5 cellular contexts compared by ENCODE assay signal in the genomic region with DNA sequence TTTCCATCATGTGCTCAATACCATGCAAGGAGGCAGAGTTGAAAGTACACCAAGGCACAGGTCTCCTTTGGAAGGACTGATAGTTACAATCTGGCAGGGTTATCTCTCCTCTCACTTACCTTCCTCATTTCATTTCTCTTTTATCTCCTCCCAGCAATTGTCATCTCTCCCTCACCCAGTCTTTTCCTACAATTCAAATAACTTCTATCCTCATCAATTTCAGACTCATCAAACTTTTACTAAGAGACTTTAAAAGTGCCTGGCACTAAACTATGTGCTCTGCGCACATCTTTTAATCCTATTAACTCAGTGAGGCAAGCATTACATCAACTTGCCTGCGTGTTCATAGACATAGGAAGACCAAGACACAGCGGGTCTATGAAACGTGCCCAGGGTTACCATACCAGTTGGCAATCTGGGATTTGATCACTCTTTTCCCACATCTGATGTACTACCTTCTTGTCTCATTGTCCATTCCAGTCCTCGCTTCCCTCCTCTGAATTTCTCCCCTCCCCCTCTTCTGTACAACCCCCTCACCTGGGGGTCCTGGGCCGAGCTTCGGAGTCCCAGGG. TPM values are rescaled to one million over a fixed set of nuclear protein-coding genes. Genes with fewer than 3 reads are reported as not detected.
A peak's percentile ranks its signal among the peaks of the same experiment; 100 is the strongest.
DNase-seq lines count a peak whose midpoint lies in the region; ATAC-seq and TF ChIP-seq lines count a peak whose summit lies in the region.

No MANE protein-coding gene starts in this region.

- H3K4me3 ChIP-seq in lung = peak overlapping the region; percentile 71

- DNase-seq in lung (ENCODE audit: low spot score) (no peak), occipital lobe (lab: John Stamatoyannopoulos, UW) (no peak), NCI-H1105 treated with DMSO at 0.1 percent for 48 hours (lab: John Stamatoyannopoulos, UW) (no peak)

- no peak for ATAC-seq in activated T-helper 17 cell treated with anti-CD3 and anti-CD28 coated beads, Interleukin-2, amount 50 U/mL, for 72 hours (replicated peaks)
- no peak for ATAC-seq in lung (ENCODE audit: insufficient read depth, low FRiP score)

- no peaks in the 10 kb centered on the region for H3K9me3 ChIP-seq in lung (ENCODE audit: control insufficient read depth in 2 of 2, insufficient read depth in 1 of 2, low read length in 1 of 2)

- H3K27me3 ChIP-seq in lung (ENCODE audit: control insufficient read depth, insufficient read depth) = no peaks in the 10 kb centered on the region

- H3K36me3 Mint-ChIP-seq in IgD-negative memory B cell = peaks cover 6% of the 10 kb centered on the region
- peaks cover 77% of the 10 kb centered on the region for H3K36me3 Mint-ChIP-seq in activated T-helper 17 cell treated with anti-CD3 and anti-CD28 coated beads, Interleukin-2, amount 50 U/mL, for 72 hours (ENCODE audit: low read depth)

- WGBS in lung, 2 donors = 27 to 31% methylated on average over 7 of the region's 7 CpGs

- H3K4me1 Mint-ChIP-seq in IgD-negative memory B cell = peaks cover 28 to 35% (median 34%) of the 10 kb centered on the region in 3 donors
- peaks cover 32% of the 10 kb centered on the region for H3K4me1 Mint-ChIP-seq in activated T-helper 17 cell treated with anti-CD3 and anti-CD28 coated beads, Interleukin-2, amount 50 U/mL, for 72 hours

- H3K27ac ChIP-seq in lung (ENCODE audit: low read depth in 1 of 2, low read length in 1 of 2) = peak overlapping the region; percentile 97 to 99

- peaks cover 2% of the 10 kb centered on the region for H3K27me3 Mint-ChIP-seq in IgD-negative memory B cell
- no peaks in the 10 kb centered on the region for H3K27me3 Mint-ChIP-seq in activated T-helper 17 cell treated with anti-CD3 and anti-CD28 coated beads, Interleukin-2, amount 50 U/mL, for 72 hours

- H3K27ac Mint-ChIP-seq in IgD-negative memory B cell = peak overlapping the region; percentile 68 to 100 (median 94)
- peak overlapping the region; percentile 8 for H3K27ac Mint-ChIP-seq in activated T-helper 17 cell treated with anti-CD3 and anti-CD28 coated beads, Interleukin-2, amount 50 U/mL, for 72 hours

- H3K4me3 Mint-ChIP-seq in IgD-negative memory B cell = peak overlapping the region; percentile 76 to 96 (median 90)
- H3K4me3 Mint-ChIP-seq in activated T-helper 17 cell treated with anti-CD3 and anti-CD28 coated beads, Interleukin-2, amount 50 U/mL, for 72 hours = peak overlapping the region; percentile 72

- no peaks in the 10 kb centered on the region for H3K9me3 Mint-ChIP-seq in IgD-negative memory B cell
- H3K9me3 Mint-ChIP-seq in activated T-helper 17 cell treated with anti-CD3 and anti-CD28 coated beads, Interleukin-2, amount 50 U/mL, for 72 hours = no peaks in the 10 kb centered on the region

- peaks cover 5% of the 10 kb centered on the region in 2 donors for H3K4me1 ChIP-seq in lung (ENCODE audit: control insufficient read depth in 2 of 2, insufficient read depth in 2 of 2, low read length in 2 of 2)

- no peak for TF ChIP-seq CTCF in lung (IDR thresholded peaks at IDR 0.05; ENCODE audit: control extremely low read depth, extremely low read depth)

- peaks cover 14% of the 10 kb centered on the region in 2 donors for H3K36me3 ChIP-seq in lung (ENCODE audit: control insufficient read depth in 2 of 2, insufficient read depth in 2 of 2, low read length in 2 of 2)

RNA-seq across cellular contexts. Expression of a gene that starts 1.2 kb away (rescaled TPM):
- polyA plus RNA-seq in IgD-negative memory B cell (83.0 TPM), lung (10 to 100 TPM; 36.3 to 45.8 TPM)
- 100 to 1,000 TPM in 1 of 2 donors, 10 to 100 TPM in 1; 75.3 to 134 TPM for total RNA-seq in activated T-helper 17 cell treated with anti-CD3 and anti-CD28 coated beads, Interleukin-2, amount 50 U/mL, for 72 hours
- total RNA-seq in lung (10 to 100 TPM; 32.2 to 95.4 TPM), occipital lobe (25.6 TPM)

RNA-seq across cellular contexts. Expression of a gene that starts 12.4 kb away (rescaled TPM):
- polyA plus RNA-seq in IgD-negative memory B cell = 100 TPM
- 100 to 1,000 TPM in 1 of 2 donors, 10 to 100 TPM in 1; 92.5 to 139 TPM for total RNA-seq in activated T-helper 17 cell treated with anti-CD3 and anti-CD28 coated beads, Interleukin-2, amount 50 U/mL, for 72 hours
- total RNA-seq in lung = 10 to 100 TPM; 22.0 to 39.4 TPM
- 10 to 100 TPM; 52.0 to 66.7 TPM for polyA plus RNA-seq in lung
- total RNA-seq in occipital lobe = 22.9 TPM

RNA-seq across cellular contexts. Expression of a gene that starts 17.3 kb away (rescaled TPM):
- polyA plus RNA-seq in IgD-negative memory B cell (2.6 TPM), lung (1 to 10 TPM; 2.2 to 6.7 TPM)
- total RNA-seq in activated T-helper 17 cell treated with anti-CD3 and anti-CD28 coated beads, Interleukin-2, amount 50 U/mL, for 72 hours = 1 to 10 TPM; 2.9 to 4.2 TPM
- total RNA-seq in lung (10 to 100 TPM in 1 of 2 donors, 1 to 10 TPM in 1; 4.6 to 14.2 TPM), occipital lobe (0.31 TPM)

RNA-seq across cellular contexts. Expression of a gene that starts 20.7 kb away (rescaled TPM):
- polyA plus RNA-seq in IgD-negative memory B cell (1.2 TPM), lung (1 to 10 TPM; 1.0 to 1.2 TPM)
- 1 to 10 TPM; 2.7 to 2.9 TPM for total RNA-seq in activated T-helper 17 cell treated with anti-CD3 and anti-CD28 coated beads, Interleukin-2, amount 50 U/mL, for 72 hours
- total RNA-seq in lung (1 to 10 TPM; 1.9 to 2.3 TPM), occipital lobe (4.4 TPM)

RNA-seq across cellular contexts. Expression of a gene that starts 21.0 kb away (rescaled TPM):
- polyA plus RNA-seq in IgD-negative memory B cell = 49.5 TPM
- 100 to 1,000 TPM; 124 to 189 TPM for total RNA-seq in activated T-helper 17 cell treated with anti-CD3 and anti-CD28 coated beads, Interleukin-2, amount 50 U/mL, for 72 hours
- total RNA-seq in lung = 1,000 to 10,000 TPM in 1 of 2 donors, 100 to 1,000 TPM in 1; 118 to 1,149 TPM
- polyA plus RNA-seq in lung = 100 to 1,000 TPM in 1 of 2 donors, 10 to 100 TPM in 1; 90.6 to 161 TPM
- 117 TPM for total RNA-seq in occipital lobe
